Comparison of ENCODE assay signal across 13 cellular contexts in genomic region chr11:74025467-74026166, GRCh38. TPM values are rescaled to one million over a fixed set of nuclear protein-coding genes. Genes with fewer than 3 reads are reported as not detected.
DNase-seq lines count a peak whose midpoint lies in the region; ATAC-seq and TF ChIP-seq lines count a peak whose summit lies in the region.
"Had no signal": no experiment of that assay in that cellular context is flagged by ENCODE, and none has a peak within 500 bp of the region (broad histone marks: within the 10 kb centered on the region; RNA-seq: fewer than 3 reads in every experiment).

No MANE protein-coding gene starts in this region.

- peak overlapping the region; percentile 25; the same call in 1 of the 2 replicates for H3K4me2 ChIP-seq in IMR-90 (ENCODE audit: low read depth, low read length)

- intact Hi-C loops in IMR-90 (cut with micrococcal nuclease): no loop called here
- intact Hi-C loops in activated T-helper 1 cell treated with anti-CD3 and anti-CD28 coated beads, Interleukin-12 subunit alpha, Interleukin-12 subunit beta, Interleukin-2, Interleukin-4 antibody, amounts not matched to agents 30 ng/mL and 10 ng/mL and 1 ng/mL, durations not matched to agents 14 hours and 24 hours and 36 hours (cut with micrococcal nuclease): loop anchor here (5.0 kb wide), 1 partner anchor 212 kb away; no protein-coding TSS in a partner anchor

- no peaks in the 10 kb centered on the region for H3K79me1 ChIP-seq in IMR-90 (ENCODE audit: low read depth in 1 of 2, low read length in 2 of 2)

- no peaks in the 10 kb centered on the region for H3K27me3 Mint-ChIP-seq in activated T-helper 1 cell treated with anti-CD3 and anti-CD28 coated beads, Interleukin-12 subunit alpha, Interleukin-12 subunit beta, Interleukin-2, Interleukin-4 antibody, amounts not matched to agents 30 ng/mL and 10 ng/mL and 1 ng/mL, durations not matched to agents 14 hours and 24 hours and 36 hours (ENCODE audit: insufficient read depth)

- peaks cover 34% of the 10 kb centered on the region for H3K36me3 Mint-ChIP-seq in activated T-helper 1 cell treated with anti-CD3 and anti-CD28 coated beads, Interleukin-12 subunit alpha, Interleukin-12 subunit beta, Interleukin-2, Interleukin-4 antibody, amounts not matched to agents 30 ng/mL and 10 ng/mL and 1 ng/mL, durations not matched to agents 14 hours and 24 hours and 36 hours (ENCODE audit: low read depth)

- H3K36me3 ChIP-seq in IMR-90 (ENCODE audit: control insufficient read depth, insufficient read depth, low read length): peaks cover 2% of the 10 kb centered on the region; the same call in 1 of the 2 replicates
- H3K36me3 ChIP-seq: ovary had no signal

- WGBS in IMR-90 (ENCODE audit: extremely low coverage in 2 of 2, insufficient read length in 1 of 2), 2 experiments: no CpG with 5 or more reads among the region's 7 CpGs

- H2BK5ac ChIP-seq in IMR-90 (ENCODE audit: low read depth, low read length, poor library complexity, severe bottlenecking): peak overlapping the region; percentile 73

- H3K4me1 ChIP-seq in IMR-90 (ENCODE audit: control insufficient read depth, insufficient read depth, low read length): peaks cover 11% of the 10 kb centered on the region

- peak overlapping the region; percentile 60 for H4K91ac ChIP-seq in IMR-90 (ENCODE audit: insufficient read depth, low read depth, low read length)

- BruUV-seq in IMR-90 (replicated peaks; lab: Mats Ljungman, UMichigan): no TSS peak

- TF ChIP-seq CTCF in IMR-90 (conservative IDR thresholded peaks at IDR 0.05; ENCODE audit: low read depth, low read length): no peak

- in situ Hi-C loops in IMR-90 (cut with MboI; ENCODE audit: low sequenced_read_pairs): no loop called here

- CTCF ChIA-PET in IMR-90 (lab: Yijun Ruan, JAX): no interaction called here

- H2BK15ac ChIP-seq in IMR-90 (ENCODE audit: low read depth, low read length): peak overlapping the region; percentile 51; the same call in 1 of the 3 replicates

- POLR2A ChIA-PET in IMR-90 (lab: Charles Lee; ENCODE audit: unreplicated experiment): no interaction called here

- peaks cover 6% of the 10 kb centered on the region for H3K9me1 ChIP-seq in IMR-90 (ENCODE audit: insufficient read depth, low read length)

- ATAC-seq in IMR-90 (ENCODE audit: low read depth) (peak; percentile 45; the same call in 1 of the 2 replicates), left lobe of liver (no peak)
- ATAC-seq: left ventricle myocardium superior had no signal

- no peak overlapping the region for H3K9ac ChIP-seq in IMR-90 (ENCODE audit: low read depth, low read length)

- H3K4me3 Mint-ChIP-seq in activated T-helper 1 cell treated with anti-CD3 and anti-CD28 coated beads, Interleukin-12 subunit alpha, Interleukin-12 subunit beta, Interleukin-2, Interleukin-4 antibody, amounts not matched to agents 30 ng/mL and 10 ng/mL and 1 ng/mL, durations not matched to agents 14 hours and 24 hours and 36 hours: peak overlapping the region; percentile 34

- no peak for TF ChIP-seq POLR2A in IMR-90 (IDR thresholded peaks at IDR 0.05; ENCODE audit: low read depth, low read length)

- H3K9me3 ChIP-seq in IMR-90 (ENCODE audit: control insufficient read depth, insufficient read depth, low read length): no peaks in the 10 kb centered on the region
- H3K9me3 ChIP-seq: ovary had no signal

- H3K4ac ChIP-seq in IMR-90 (ENCODE audit: low read depth, low read length): peak overlapping the region; percentile 88

- peak overlapping the region; percentile 78 for H3K27ac Mint-ChIP-seq in activated T-helper 1 cell treated with anti-CD3 and anti-CD28 coated beads, Interleukin-12 subunit alpha, Interleukin-12 subunit beta, Interleukin-2, Interleukin-4 antibody, amounts not matched to agents 30 ng/mL and 10 ng/mL and 1 ng/mL, durations not matched to agents 14 hours and 24 hours and 36 hours

- dilution Hi-C loops in IMR-90 (cut with HindIII; ENCODE audit: low sequenced_read_pairs, unreplicated experiment): no loop called here

- H2BK120ac ChIP-seq in IMR-90 (ENCODE audit: low read depth, low read length): peak overlapping the region; percentile 85

- H2AK5ac ChIP-seq in IMR-90 (ENCODE audit: low read depth, low read length): peak overlapping the region; percentile 86; the same call in 1 of the 2 replicates

- no peaks in the 10 kb centered on the region for H3K27me3 ChIP-seq in IMR-90 (ENCODE audit: control insufficient read depth, insufficient read depth, low read length)
- H3K27me3 ChIP-seq: ovary had no signal

- H3K23ac ChIP-seq in IMR-90 (ENCODE audit: low read depth, low read length): peak overlapping the region; percentile 77

- no peak overlapping the region for H2AFZ ChIP-seq in IMR-90 (replicated peaks; ENCODE audit: low read length, poor library complexity)

- no peak for TF ChIP-seq RAD21 in IMR-90 (IDR thresholded peaks at IDR 0.05; ENCODE audit: low read length)

- H3K27ac ChIP-seq in IMR-90 (ENCODE audit: insufficient read depth, low read length): 0 out of 2 replicates have a peak overlapping the region, but pooled peaks have one; percentile 3
- H3K27ac ChIP-seq: ovary, SK-N-MC had no signal

- H3K14ac ChIP-seq in IMR-90 (replicated peaks; ENCODE audit: low read depth, low read length): peak overlapping the region; percentile 81

- peaks cover 58% of the 10 kb centered on the region for H3K4me1 Mint-ChIP-seq in activated T-helper 1 cell treated with anti-CD3 and anti-CD28 coated beads, Interleukin-12 subunit alpha, Interleukin-12 subunit beta, Interleukin-2, Interleukin-4 antibody, amounts not matched to agents 30 ng/mL and 10 ng/mL and 1 ng/mL, durations not matched to agents 14 hours and 24 hours and 36 hours (ENCODE audit: low read depth)

- H4K20me1 ChIP-seq in IMR-90 (ENCODE audit: insufficient read depth, low read length): no peaks in the 10 kb centered on the region

- H4K8ac ChIP-seq in IMR-90 (ENCODE audit: low read depth in 2 of 2, low read length in 2 of 2): peak overlapping the region in 1 of 2 experiments; percentile 20; a peak in 2 of 4 replicates

- peak overlapping the region; percentile 3 for H2AK9ac ChIP-seq in IMR-90 (replicated peaks; ENCODE audit: low read depth, low read length, poor library complexity)

- H4K5ac ChIP-seq in IMR-90 (ENCODE audit: low read depth, low read length): 0 out of 2 replicates have a peak overlapping the region, but pooled peaks have one; percentile 2

- no peak overlapping the region for H3K4me3 ChIP-seq in IMR-90 (ENCODE audit: insufficient read depth, low read depth, low read length)
- H3K4me3 ChIP-seq: ovary, SK-N-MC had no signal

- peak overlapping the region; percentile 90 for H2BK20ac ChIP-seq in IMR-90 (ENCODE audit: low read depth, low read length)

- H3K56ac ChIP-seq in IMR-90 (ENCODE audit: extremely low read depth, insufficient read depth, low read length): no peak overlapping the region

- no peaks in the 10 kb centered on the region for H3K9me3 Mint-ChIP-seq in activated T-helper 1 cell treated with anti-CD3 and anti-CD28 coated beads, Interleukin-12 subunit alpha, Interleukin-12 subunit beta, Interleukin-2, Interleukin-4 antibody, amounts not matched to agents 30 ng/mL and 10 ng/mL and 1 ng/mL, durations not matched to agents 14 hours and 24 hours and 36 hours

- peak; percentile 56 for DNase-seq in CD1c-positive myeloid dendritic cell (ENCODE audit: extremely low spot score)
- peak; percentile 61 for DNase-seq in IMR-90
- no peak for DNase-seq in activated T-helper 1 cell treated with anti-CD3 and anti-CD28 coated beads, Interleukin-12 subunit alpha, Interleukin-12 subunit beta, Interleukin-2, Interleukin-4 antibody, amounts not matched to agents 30 ng/mL and 10 ng/mL and 1 ng/mL, durations not matched to agents 14 hours and 24 hours and 36 hours (ENCODE audit: low spot score)
- DNase-seq in iris pigment epithelial cell (ENCODE audit: low read depth): peak; percentile 67
- DNase-seq in SHP77 treated with DMSO at 0.1 percent for 48 hours (lab: John Stamatoyannopoulos, UW): no peak
- DNase-seq in SKM-1 (lab: John Stamatoyannopoulos, UW; ENCODE audit: unreplicated experiment): no peak
- DNase-seq in left lobe of liver (ENCODE audit: low spot score): no peak
- no peak for DNase-seq in HuH-7.5 (ENCODE audit: low spot score)
- DNase-seq: DMS 273 treated with DMSO at 0.1 percent for 48 hours, left ventricle myocardium superior, NCI-H446, ovary had no signal

- peak overlapping the region; percentile 5; the same call in 1 of the 2 replicates for H3K18ac ChIP-seq in IMR-90 (ENCODE audit: low read depth, low read length)

TF ChIP-seq in IMR-90, 13 proteins besides CTCF, POLR2A, EP300 and RAD21 (continues in another document):
- TF ChIP-seq BHLHE40 (IDR thresholded peaks at IDR 0.05; ENCODE audit: low read depth, low read length) (no peak), MAFK (IDR thresholded peaks at IDR 0.05; ENCODE audit: low read depth, low read length) (no peak), CHD1 (IDR thresholded peaks at IDR 0.05; ENCODE audit: low read depth, low read length) (no peak), FOS (IDR thresholded peaks at IDR 0.05; ENCODE audit: low read depth, low read length) (no peak), MXI1 (IDR thresholded peaks at IDR 0.05; ENCODE audit: borderline replicate concordance, low read depth, low read length) (no peak), CEBPB (IDR thresholded peaks at IDR 0.05; ENCODE audit: low read depth, low read length) (no peak), MAZ (IDR thresholded peaks at IDR 0.05; ENCODE audit: borderline replicate concordance, low read depth, low read length) (no peak), NFE2L2 (IDR thresholded peaks at IDR 0.05; ENCODE audit: low read depth, low read length) (no peak)

RNA-seq across cellular contexts. Expression of gene UCP3, which starts 16.7 kb away (rescaled TPM):
- total RNA-seq in IMR-90 (2012; rRNA removed) (under 0.01 TPM in 2 replicates), left lobe of liver (0.58 TPM)
- polyA plus RNA-seq in IMR-90 (2012; rRNA removed): 0.80 TPM in 2 replicates
- 0.05 and 0.24 TPM in 2 replicates for polyA plus RNA-seq in IMR-90 (2012; cell fraction: cytosol; rRNA removed)
- 5.7 and 10.3 TPM in 2 replicates for polyA plus RNA-seq in IMR-90 (2012; cell fraction: nucleus; rRNA removed; ENCODE audit: low replicate concordance)
- 4.1 and 4.8 TPM in 2 replicates for total RNA-seq in activated T-helper 1 cell treated with anti-CD3 and anti-CD28 coated beads, Interleukin-12 subunit alpha, Interleukin-12 subunit beta, Interleukin-2, Interleukin-4 antibody, amounts not matched to agents 30 ng/mL and 10 ng/mL and 1 ng/mL, durations not matched to agents 14 hours and 24 hours and 36 hours

RNA-seq across cellular contexts. Expression of gene UCP2, which starts 43.0 kb away (rescaled TPM):
- total RNA-seq in IMR-90 (2012; rRNA removed): 2.0 and 2.2 TPM in 2 replicates
- polyA plus RNA-seq in IMR-90 (2012; rRNA removed): 11.9 and 12.0 TPM in 2 replicates
- polyA plus RNA-seq in IMR-90 (2012; cell fraction: cytosol; rRNA removed): 11.1 and 16.7 TPM in 2 replicates
- 5.0 and 5.4 TPM in 2 replicates for polyA plus RNA-seq in IMR-90 (2012; cell fraction: nucleus; rRNA removed; ENCODE audit: low replicate concordance)
- 821 and 858 TPM in 2 replicates for total RNA-seq in activated T-helper 1 cell treated with anti-CD3 and anti-CD28 coated beads, Interleukin-12 subunit alpha, Interleukin-12 subunit beta, Interleukin-2, Interleukin-4 antibody, amounts not matched to agents 30 ng/mL and 10 ng/mL and 1 ng/mL, durations not matched to agents 14 hours and 24 hours and 36 hours
- 6.1 TPM for total RNA-seq in left lobe of liver

Comparison
In these comparisons a context has a peak if more than half of its experiments do, and no peak if none do; other contexts are left out.
1. DNase-seq: peak in CD1c-positive myeloid dendritic cell (single experiment), IMR-90 (single experiment) and iris pigment epithelial cell (single experiment); none in activated T-helper 1 cell treated with anti-CD3 and anti-CD28 coated beads, Interleukin-12 subunit alpha, Interleukin-12 subunit beta, Interleukin-2, Interleukin-4 antibody, amounts not matched to agents 30 ng/mL and 10 ng/mL and 1 ng/mL, durations not matched to agents 14 hours and 24 hours and 36 hours (single experiment), SHP77 treated with DMSO at 0.1 percent for 48 hours (single experiment), SKM-1 (single experiment), left lobe of liver (single experiment) and HuH-7.5 (single experiment).
2. RNA of gene UCP2, which starts 43.0 kb away (total RNA-seq): 821 to 858 TPM in activated T-helper 1 cell treated with anti-CD3 and anti-CD28 coated beads, Interleukin-12 subunit alpha, Interleukin-12 subunit beta, Interleukin-2, Interleukin-4 antibody, amounts not matched to agents 30 ng/mL and 10 ng/mL and 1 ng/mL, durations not matched to agents 14 hours and 24 hours and 36 hours; 6.1 TPM in left lobe of liver (single experiment) and 2.0 to 2.2 TPM in IMR-90; every median in the first group is over 100 times any median in the second.